9 cellular contexts compared by ENCODE assay signal in genomic region chr11:67615455-67616430, GRCh38. TPM values are rescaled to one million over a fixed set of nuclear protein-coding genes. Genes with fewer than 3 reads are reported as not detected.
DNase-seq lines count a peak whose midpoint lies in the region; ATAC-seq lines count a peak whose summit lies in the region.
"Had no signal": no experiment of that assay in that cellular context is flagged by ENCODE, and none has a peak within 500 bp of the region (broad histone marks: within the 10 kb centered on the region; RNA-seq: fewer than 3 reads in every experiment).

No MANE protein-coding gene starts in this region.

- ATAC-seq in Right ventricle myocardium superior (ENCODE audit: poor library complexity) (peak; percentile 47), GM19035 (IDR thresholded peaks at IDR 0.05; ENCODE audit: unreplicated experiment) (no peak)

- peak; percentile 65 for DNase-seq in NCI-H82 (lab: John Stamatoyannopoulos, UW)
- DNase-seq in NCI-H82 treated with DMSO at 0.1 percent for 48 hours (lab: John Stamatoyannopoulos, UW; ENCODE audit: unreplicated experiment): no peak
- DNase-seq in NCI-H460 (ENCODE audit: extremely low read depth, low read depth): peak; percentile 23
- peak; percentile 86 for DNase-seq in activated CD8-positive, alpha-beta memory T cell treated with anti-CD3 and anti-CD28 coated beads, Interleukin-2, amount 50 U/mL, for 48 hours
- DNase-seq in Right ventricle myocardium superior: peak; percentile 35
- DNase-seq in stimulated activated CD4-positive, alpha-beta T cell treated with anti-CD3 and anti-CD28 coated beads, Interleukin-2, amount 100 ng/mL, for 24 hours: peak; percentile 69 to 75
- no peak for DNase-seq in NCI-H345 (lab: John Stamatoyannopoulos, UW)

- intact Hi-C loops in Right ventricle myocardium superior (cut with DNase I): no loop called here

RNA-seq across cellular contexts. Expression of gene NDUFV1, which starts 9.0 kb away (rescaled TPM):
- 152 and 162 TPM in 2 replicates for total RNA-seq in NCI-H460 (2014; rRNA removed; shearing (Covaris generic))
- 685 and 736 TPM in 2 replicates for polyA plus RNA-seq in NCI-H460 (2014; cell fraction: nucleus; rRNA removed)
- total RNA-seq in Right ventricle myocardium superior: 754 TPM

RNA-seq across cellular contexts. Expression of gene NUDT8, which starts 14.0 kb away (rescaled TPM):
- 3.5 and 6.9 TPM in 2 replicates for total RNA-seq in NCI-H460 (2014; rRNA removed; shearing (Covaris generic))
- 34.1 and 51.9 TPM in 2 replicates for polyA plus RNA-seq in NCI-H460 (2014; cell fraction: nucleus; rRNA removed)
- total RNA-seq in Right ventricle myocardium superior: 110 TPM

RNA-seq across cellular contexts. Expression of gene TBX10, which starts 23.8 kb away (rescaled TPM):
- total RNA-seq in NCI-H460 (2014; rRNA removed; shearing (Covaris generic)): not detected in 2 replicates
- not detected in 2 replicates for polyA plus RNA-seq in NCI-H460 (2014; cell fraction: nucleus; rRNA removed)
- total RNA-seq in Right ventricle myocardium superior: 0.51 TPM
- total RNA-seq: uterus had no signal

RNA-seq across cellular contexts. Expression of gene GSTP1, which starts 32.1 kb away (rescaled TPM):
- 665 and 811 TPM in 2 replicates for total RNA-seq in NCI-H460 (2014; rRNA removed; shearing (Covaris generic))
- polyA plus RNA-seq in NCI-H460 (2014; cell fraction: nucleus; rRNA removed): 736 and 991 TPM in 2 replicates
- 361 TPM for total RNA-seq in Right ventricle myocardium superior

RNA-seq across cellular contexts. Expression of gene ACY3, which starts 34.8 kb away (rescaled TPM):
- total RNA-seq in NCI-H460 (2014; rRNA removed; shearing (Covaris generic)): not detected in 2 replicates
- polyA plus RNA-seq in NCI-H460 (2014; cell fraction: nucleus; rRNA removed): 0.25 TPM in 1 of 2 replicates, not detected in the other
- not detected for total RNA-seq in Right ventricle myocardium superior
- total RNA-seq: uterus had no signal

Comparison
In these comparisons a context has a peak if more than half of its experiments do, and no peak if none do; other contexts are left out.
1. DNase-seq: peak in NCI-H82 (single experiment), NCI-H460 (single experiment), activated CD8-positive, alpha-beta memory T cell treated with anti-CD3 and anti-CD28 coated beads, Interleukin-2, amount 50 U/mL, for 48 hours (single experiment), Right ventricle myocardium superior (single experiment) and stimulated activated CD4-positive, alpha-beta T cell treated with anti-CD3 and anti-CD28 coated beads, Interleukin-2, amount 100 ng/mL, for 24 hours (2 of 2); none in NCI-H82 treated with DMSO at 0.1 percent for 48 hours (single experiment) and NCI-H345 (single experiment).
2. RNA of gene NUDT8, which starts 14.0 kb away (total RNA-seq): 110 TPM in Right ventricle myocardium superior (single experiment); 3.5 to 6.9 TPM in NCI-H460; every median in the first group is over 10 times any median in the second.